ENCODE assay signal across 8 cellular contexts in genomic region chr2:127025357-127026062, GRCh38.
DNase-seq lines count a peak whose midpoint lies in the region; ATAC-seq lines count a peak whose summit lies in the region.

No MANE protein-coding gene starts in this region.

- H3K4me1 ChIP-seq in right cardiac atrium (ENCODE audit: control insufficient read depth, insufficient read depth, low read length) (no peaks in the 10 kb centered on the region), urinary bladder (ENCODE audit: insufficient read depth) (no peaks in the 10 kb centered on the region)

- H3K9me3 ChIP-seq in right cardiac atrium (ENCODE audit: control insufficient read depth, low read length): peaks cover 2% of the 10 kb centered on the region

- intact Hi-C loops in right cardiac atrium (cut with DNase I): no loop called here

- DNase-seq in DMS53 (lab: John Stamatoyannopoulos, UW) (peak; percentile 94), KG1 (lab: John Stamatoyannopoulos, UW) (peak; percentile 57), T-helper 1 cell (peak; percentile 34 to 84 (median 53)), amniotic epithelial cell (ENCODE audit: low read depth) (peak; percentile 96), right cardiac atrium (peak; percentile 77 to 90 (median 89)), putamen (ENCODE audit: low spot score) (peak; percentile 88)

- no peak overlapping the region for H3K27ac ChIP-seq in right cardiac atrium (ENCODE audit: low read length)
- no peak overlapping the region for H3K27ac ChIP-seq in urinary bladder (ENCODE audit: low read depth)

- ATAC-seq in GM21576 (IDR thresholded peaks at IDR 0.05; ENCODE audit: unreplicated experiment) (peak; percentile 95), right cardiac atrium (peak; percentile 93 to 94)

- no peaks in the 10 kb centered on the region for H3K27me3 ChIP-seq in right cardiac atrium (ENCODE audit: control insufficient read depth, insufficient read depth)

- H3K4me3 ChIP-seq in right cardiac atrium (ENCODE audit: low read length): peak overlapping the region; percentile 20
- peak overlapping the region; percentile 17 for H3K4me3 ChIP-seq in urinary bladder (ENCODE audit: low read depth, low read length)

- no peaks in the 10 kb centered on the region for H3K36me3 ChIP-seq in urinary bladder (ENCODE audit: insufficient read depth)

- under 1% methylated on average over 39 of the region's 39 CpGs for WGBS in right cardiac atrium
- WGBS in urinary bladder: under 1% methylated on average over 39 of the region's 39 CpGs
